In the genomic region with DNA sequence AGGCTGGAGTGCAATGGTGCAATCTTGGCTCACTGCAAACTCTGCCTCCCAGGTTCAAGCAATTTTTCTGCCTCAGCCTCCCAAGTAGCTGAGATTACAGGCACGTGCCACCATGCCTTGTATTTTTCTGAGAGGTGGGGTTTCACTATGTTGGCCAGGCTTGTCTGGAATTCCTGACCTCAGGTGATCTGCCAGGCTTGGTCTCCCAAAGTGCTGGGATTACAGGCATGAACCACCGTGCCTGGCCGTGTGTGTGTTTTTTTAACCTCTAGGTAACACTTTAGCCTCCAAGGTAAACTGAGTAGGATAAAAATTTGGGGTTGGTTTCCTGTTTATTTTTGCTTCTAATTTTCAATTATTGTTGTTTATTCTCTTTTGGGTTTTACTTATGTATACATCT, we compare ENCODE assay signal across 6 cellular contexts. TPM values are rescaled to one million over a fixed set of nuclear protein-coding genes. Genes with fewer than 3 reads are reported as not detected.
"Had no signal": no experiment of that assay in that cellular context is flagged by ENCODE, and none has a peak within 500 bp of the region (broad histone marks: within the 10 kb centered on the region; RNA-seq: fewer than 3 reads in every experiment).

No MANE protein-coding gene starts in this region.

RNA-seq across cellular contexts. Expression of gene XCR1, which starts 10.8 kb away (rescaled TPM):
- total RNA-seq: subcutaneous adipose tissue, temporal lobe, thoracic aorta, thyroid gland, tibial nerve, vagina had no signal
